ENCODE assay signal across 19 cellular contexts in genomic region chr7:73970801-73971229, GRCh38. TPM values are rescaled to one million over a fixed set of nuclear protein-coding genes. Genes with fewer than 3 reads are reported as not detected.
DNase-seq lines count a peak whose midpoint lies in the region; ATAC-seq, FAIRE-seq and TF ChIP-seq lines count a peak whose summit lies in the region.
"Had no signal": no experiment of that assay in that cellular context is flagged by ENCODE, and none has a peak within 500 bp of the region (broad histone marks: within the 10 kb centered on the region; RNA-seq: fewer than 3 reads in every experiment).

No MANE protein-coding gene starts in this region.

- no peaks in the 10 kb centered on the region for H3K4me1 Mint-ChIP-seq in activated CD4-positive, alpha-beta T cell treated with anti-CD3 and anti-CD28 coated beads, Interleukin-2, amount 10 ng/mL, durations not matched to agents 24 days and 14 days
- H3K4me1 Mint-ChIP-seq: CD8-positive, alpha-beta memory T cell had no signal

- SMC1A ChIA-PET in GM12878 (lab: Charles Lee; ENCODE audit: uncharacterized antibody, unreplicated experiment): no interaction called here

- DNase-seq in GM12878 (ENCODE audit: low read depth, low spot score): no peak
- DNase-seq in posterior vena cava (ENCODE audit: low spot score): peak; percentile 78
- no peak for DNase-seq in activated gamma-delta T cell (lab: John Stamatoyannopoulos, UW)
- DNase-seq in activated CD4-positive, alpha-beta T cell treated with anti-CD3 and anti-CD28 coated beads, Interleukin-2, amount 10 ng/mL, durations not matched to agents 24 days and 14 days: no peak
- DNase-seq in right cardiac atrium: no peak
- DNase-seq: activated CD4-positive, alpha-beta T cell treated with anti-CD3 and anti-CD28 coated beads, Interleukin-2, amount 50 U/mL, for 4 hours; activated naive CD8-positive, alpha-beta T cell treated with anti-CD3 and anti-CD28 coated beads, Interleukin-2, amount 50 U/mL, for 24 hours; CD8-positive, alpha-beta memory T cell; esophagus squamous epithelium; left ventricle myocardium inferior; NCI-H226; Right ventricle myocardium superior; stimulated activated CD4-positive, alpha-beta T cell treated with anti-CD3 and anti-CD28 coated beads, Interleukin-2, amount 100 ng/mL, for 24 hours had no signal

- CTCF ChIA-PET in GM12878 (lab: Yijun Ruan, JAX): interaction anchor here (1.3 kb wide), 1 partner anchor 8 kb away, joined by 6 read pairs; no protein-coding TSS in a partner anchor

- H3K9me3 Mint-ChIP-seq in activated CD4-positive, alpha-beta T cell treated with anti-CD3 and anti-CD28 coated beads, Interleukin-2, amount 10 ng/mL, durations not matched to agents 24 days and 14 days: peaks cover 6% of the 10 kb centered on the region
- H3K9me3 Mint-ChIP-seq: activated naive CD8-positive, alpha-beta T cell treated with anti-CD3 and anti-CD28 coated beads, Interleukin-2, amount 50 U/mL, for 24 hours; CD8-positive, alpha-beta memory T cell had no signal

- no peaks in the 10 kb centered on the region for H3K79me2 ChIP-seq in GM12878 (ENCODE audit: control insufficient read depth, insufficient read depth, low read length)

- intact Hi-C loops in GM12878 (cut with micrococcal nuclease; ENCODE audit: unreplicated experiment): no loop called here
- intact Hi-C loops in posterior vena cava (cut with DNase I): loop anchor here in 1 of 2 donors (1.0 kb wide), 1 partner anchor 31 kb away; no protein-coding TSS in a partner anchor
- intact Hi-C loops in activated CD4-positive, alpha-beta T cell treated with anti-CD3 and anti-CD28 coated beads, Interleukin-2, amount 10 ng/mL, durations not matched to agents 24 days and 14 days (cut with micrococcal nuclease): no loop called here
- intact Hi-C loops in right cardiac atrium (cut with DNase I): no loop called here

- no peak overlapping the region for H3K4me3 ChIP-seq in GM12878
- no peak overlapping the region for H3K4me3 ChIP-seq in right cardiac atrium (ENCODE audit: low read length)
- H3K4me3 ChIP-seq: esophagus squamous epithelium, left ventricle myocardium inferior, vagina had no signal

- H3K27me3 Mint-ChIP-seq in activated CD4-positive, alpha-beta T cell treated with anti-CD3 and anti-CD28 coated beads, Interleukin-2, amount 10 ng/mL, durations not matched to agents 24 days and 14 days: no peaks in the 10 kb centered on the region
- H3K27me3 Mint-ChIP-seq: activated naive CD8-positive, alpha-beta T cell treated with anti-CD3 and anti-CD28 coated beads, Interleukin-2, amount 50 U/mL, for 24 hours had no signal

- TF ChIP-seq CTCF in GM12878 (IDR thresholded peaks at IDR 0.05 in 2 of 3, conservative IDR thresholded peaks at IDR 0.05 in 1 of 3; ENCODE audit: control insufficient read depth in 2 of 3, extremely low read depth in 1 of 3, insufficient read depth in 1 of 3, low read depth in 3 of 3, low read length in 3 of 3): no peak

- no peaks in the 10 kb centered on the region for H3K27me3 ChIP-seq in GM12878 (replicated peaks in 1 of 2; ENCODE audit: control insufficient read depth in 2 of 2, insufficient read depth in 2 of 2, low read length in 1 of 2)
- H3K27me3 ChIP-seq in right cardiac atrium (ENCODE audit: control insufficient read depth, insufficient read depth): no peaks in the 10 kb centered on the region
- H3K27me3 ChIP-seq: vagina had no signal

- TF ChIP-seq POLR2A in GM12878 (IDR thresholded peaks at IDR 0.05; ENCODE audit: low read depth, low read length): no peak

- peak; percentile 8 for ATAC-seq in GM18511 (IDR thresholded peaks at IDR 0.05; ENCODE audit: unreplicated experiment)
- peak; percentile 13 for ATAC-seq in HG02981 (IDR thresholded peaks at IDR 0.05; ENCODE audit: unreplicated experiment)
- peak; percentile 50 for ATAC-seq in GM12878
- ATAC-seq in right cardiac atrium: no peak

- H3K27ac ChIP-seq in GM12878 (ENCODE audit: control insufficient read depth, insufficient read depth): no peak overlapping the region
- H3K27ac ChIP-seq in right cardiac atrium (ENCODE audit: low read length): no peak overlapping the region
- H3K27ac ChIP-seq: esophagus squamous epithelium, left ventricle myocardium inferior, vagina, VCaP had no signal

- no peak for FAIRE-seq in GM12878 (lab: Jason Lieb, UNC)
- FAIRE-seq: bronchial epithelial cell had no signal

- in situ Hi-C loops in GM12878 (cut with MboI): no loop called here

- no peaks in the 10 kb centered on the region for H3K9me3 ChIP-seq in GM12878 (replicated peaks; ENCODE audit: control insufficient read depth, insufficient read depth, low read length)
- no peaks in the 10 kb centered on the region for H3K9me3 ChIP-seq in right cardiac atrium (ENCODE audit: control insufficient read depth, low read length)
- H3K9me3 ChIP-seq: esophagus squamous epithelium, left ventricle myocardium inferior, vagina had no signal

- 75% methylated on average over 12 of the region's 12 CpGs for WGBS in GM12878 (ENCODE audit: insufficient coverage, insufficient replicate concordance, low lambda C conversion rate, missing lambda C conversion rate)
- 86% methylated on average over 12 of the region's 12 CpGs for WGBS in right cardiac atrium

- H4K20me1 ChIP-seq in GM12878 (ENCODE audit: control insufficient read depth, insufficient read depth): no peaks in the 10 kb centered on the region

- no peak overlapping the region for H3K9ac ChIP-seq in GM12878 (ENCODE audit: control insufficient read depth, insufficient read depth, low read length)

- POLR2A ChIA-PET in GM12878 (lab: Charles Lee): no interaction called here

- no peak overlapping the region for H3K4me3 Mint-ChIP-seq in activated CD4-positive, alpha-beta T cell treated with anti-CD3 and anti-CD28 coated beads, Interleukin-2, amount 10 ng/mL, durations not matched to agents 24 days and 14 days
- H3K4me3 Mint-ChIP-seq: activated naive CD8-positive, alpha-beta T cell treated with anti-CD3 and anti-CD28 coated beads, Interleukin-2, amount 50 U/mL, for 24 hours; CD8-positive, alpha-beta memory T cell had no signal

- BruUV-seq in GM12878 (replicated peaks; lab: Mats Ljungman, UMichigan): no TSS peak

- no peak overlapping the region for H3K27ac Mint-ChIP-seq in activated CD4-positive, alpha-beta T cell treated with anti-CD3 and anti-CD28 coated beads, Interleukin-2, amount 10 ng/mL, durations not matched to agents 24 days and 14 days
- H3K27ac Mint-ChIP-seq: activated naive CD8-positive, alpha-beta T cell treated with anti-CD3 and anti-CD28 coated beads, Interleukin-2, amount 50 U/mL, for 24 hours had no signal

- no peaks in the 10 kb centered on the region for H3K36me3 Mint-ChIP-seq in activated CD4-positive, alpha-beta T cell treated with anti-CD3 and anti-CD28 coated beads, Interleukin-2, amount 10 ng/mL, durations not matched to agents 24 days and 14 days (ENCODE audit: low read depth)

- H3K4me1 ChIP-seq in GM12878 (ENCODE audit: control insufficient read depth, insufficient read depth, low read length) (peaks cover 8% of the 10 kb centered on the region), right cardiac atrium (ENCODE audit: control insufficient read depth, insufficient read depth, low read length) (no peaks in the 10 kb centered on the region)
- H3K4me1 ChIP-seq: left ventricle myocardium inferior had no signal

- no peaks in the 10 kb centered on the region for H3K36me3 ChIP-seq in GM12878 (ENCODE audit: control insufficient read depth in 2 of 2, insufficient read depth in 2 of 2, low read length in 1 of 2)
- H3K36me3 ChIP-seq: esophagus squamous epithelium, left ventricle myocardium inferior, vagina had no signal

- H2AFZ ChIP-seq in GM12878 (ENCODE audit: control insufficient read depth, low read depth, low read length): no peak overlapping the region

- H3K4me2 ChIP-seq in GM12878 (ENCODE audit: control insufficient read depth, insufficient read depth): no peak overlapping the region

- no peak for TF ChIP-seq EP300 in GM12878 (IDR thresholded peaks at IDR 0.05; ENCODE audit: borderline replicate concordance in 1 of 2, control insufficient read depth in 1 of 2, low read depth in 2 of 2, low read length in 2 of 2)

- no peak for TF ChIP-seq RAD21 in GM12878 (IDR thresholded peaks at IDR 0.05; ENCODE audit: insufficient read depth, low read depth, low read length)

- RAD21 ChIA-PET in GM12878 (lab: Charles Lee; ENCODE audit: unreplicated experiment): interaction anchor here (0.6 kb wide), 1 partner anchor 109 kb away, joined by 3 read pairs; no protein-coding TSS in a partner anchor

RNA-seq across cellular contexts. Expression of gene ELN, which starts 57.2 kb away (rescaled TPM):
- not detected in 2 replicates for total RNA-seq in GM12878 (2013; cell fraction: nucleolus; rRNA removed)
- not detected in 2 replicates for total RNA-seq in GM12878 (2014; rRNA removed)
- total RNA-seq in GM12878 (2014; rRNA removed; fragmentation: Illumina TruSeq; extraction: Trizol): not detected in 2 replicates
- total RNA-seq in GM12878 (2021): 0.08 and 0.19 TPM in 2 replicates
- not detected for polyA plus RNA-seq in GM12878 (2011; ENCODE audit: low read depth)
- polyA plus RNA-seq in GM12878 (2011; rRNA removed): not detected in 2 replicates
- polyA plus RNA-seq in GM12878 (2011; cell fraction: cytosol; rRNA removed): not detected in 2 replicates
- not detected in 2 replicates for polyA plus RNA-seq in GM12878 (2011; cell fraction: nucleus; rRNA removed)
- not detected in 2 replicates for polyA plus RNA-seq in GM12878 (2012)
- not detected in 2 replicates for polyA plus RNA-seq in GM12878 (2014; fragmentation: Illumina TruSeq; extraction: Trizol)
- not detected for polyA plus RNA-seq in GM12878 (2014; fragmentation: Nextera tagmentation; extraction: Ambion mirVana)
- polyA plus RNA-seq in GM12878 (2014; rRNA removed): not detected in 2 replicates
- under 1 TPM; 0.23 to 0.27 TPM for polyA plus RNA-seq in GM12878 (2016; fragmentation: Nextera tagmentation; extraction: Ambion mirVana)
- not detected in 2 replicates for polyA minus RNA-seq in GM12878 (2011; rRNA and poly(A)+ RNA removed)
- polyA minus RNA-seq in GM12878 (2011; cell fraction: cytosol; rRNA and poly(A)+ RNA removed): not detected in 2 replicates
- not detected in 2 replicates for polyA minus RNA-seq in GM12878 (2011; cell fraction: nucleus; rRNA and poly(A)+ RNA removed)
- total RNA-seq in posterior vena cava: 100 to 1,000 TPM; 354 to 999 TPM
- total RNA-seq in activated CD4-positive, alpha-beta T cell treated with anti-CD3 and anti-CD28 coated beads, Interleukin-2, amount 10 ng/mL, durations not matched to agents 24 days and 14 days: not detected in 2 replicates
- total RNA-seq in right cardiac atrium: 100 to 1,000 TPM in 3 of 4 donors, 10 to 100 TPM in 1; 100.0 to 323 (median 120) TPM
- polyA plus RNA-seq in right cardiac atrium: 73.4 TPM
- total RNA-seq: CD8-positive, alpha-beta memory T cell; T-helper 1 cell treated with Interleukin-12 subunit alpha and Interleukin-12 subunit beta and Interleukin-4 antibody, amounts not matched to agents 30 ng/mL and 1 ng/mL, for 36 hours had no signal
- polyA plus RNA-seq: CD8-positive, alpha-beta memory T cell had no signal

Comparison
In these comparisons a context has a peak if more than half of its experiments do, and no peak if none do; other contexts are left out.
1. ATAC-seq: peak in GM18511 (single experiment), HG02981 (single experiment) and GM12878 (single experiment); none in right cardiac atrium (0 of 2).
2. RNA of gene ELN, which starts 57.2 kb away (total RNA-seq): 354 to 999 TPM in posterior vena cava and 100.0 to 323 TPM in right cardiac atrium; 0.08 to 0.19 TPM in GM12878 and not detected in activated CD4-positive, alpha-beta T cell treated with anti-CD3 and anti-CD28 coated beads, Interleukin-2, amount 10 ng/mL, durations not matched to agents 24 days and 14 days; every median in the first group is over 10 times any median in the second.